1 cellular context compared by ENCODE assay signal in genomic region chrX:37984880-37985279, GRCh38.
TF ChIP-seq lines count a peak whose summit lies in the region.

No MANE protein-coding gene starts in this region.

TF ChIP-seq in GM12878, 131 proteins besides CTCF, POLR2A, EP300 and RAD21:
- TF ChIP-seq, protein P1, sequence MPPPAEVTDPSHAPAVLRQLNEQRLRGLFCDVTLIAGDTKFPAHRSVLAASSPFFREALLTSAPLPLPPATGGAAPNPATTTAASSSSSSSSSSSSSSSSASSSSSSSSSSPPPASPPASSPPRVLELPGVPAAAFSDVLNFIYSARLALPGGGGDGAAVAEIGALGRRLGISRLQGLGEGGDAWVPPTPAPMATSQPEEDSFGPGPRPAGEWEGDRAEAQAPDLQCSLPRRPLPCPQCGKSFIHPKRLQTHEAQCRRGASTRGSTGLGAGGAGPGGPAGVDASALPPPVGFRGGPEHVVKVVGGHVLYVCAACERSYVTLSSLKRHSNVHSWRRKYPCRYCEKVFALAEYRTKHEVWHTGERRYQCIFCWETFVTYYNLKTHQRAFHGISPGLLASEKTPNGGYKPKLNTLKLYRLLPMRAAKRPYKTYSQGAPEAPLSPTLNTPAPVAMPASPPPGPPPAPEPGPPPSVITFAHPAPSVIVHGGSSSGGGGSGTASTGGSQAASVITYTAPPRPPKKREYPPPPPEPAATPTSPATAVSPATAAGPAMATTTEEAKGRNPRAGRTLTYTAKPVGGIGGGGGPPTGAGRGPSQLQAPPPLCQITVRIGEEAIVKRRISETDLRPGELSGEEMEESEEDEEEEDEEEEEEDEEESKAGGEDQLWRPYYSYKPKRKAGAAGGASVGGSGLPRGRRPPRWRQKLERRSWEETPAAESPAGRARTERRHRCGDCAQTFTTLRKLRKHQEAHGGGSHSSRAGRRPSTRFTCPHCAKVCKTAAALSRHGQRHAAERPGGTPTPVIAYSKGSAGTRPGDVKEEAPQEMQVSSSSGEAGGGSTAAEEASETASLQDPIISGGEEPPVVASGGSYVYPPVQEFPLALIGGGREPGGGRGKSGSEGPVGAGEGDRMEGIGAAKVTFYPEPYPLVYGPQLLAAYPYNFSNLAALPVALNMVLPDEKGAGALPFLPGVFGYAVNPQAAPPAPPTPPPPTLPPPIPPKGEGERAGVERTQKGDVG (CRISPR knock-in tag; IDR thresholded peaks at IDR 0.05), result no peak
- TF ChIP-seq YY1 (IDR thresholded peaks at IDR 0.05; ENCODE audit: low read depth, low read length) (no peak), PRDM15 (CRISPR knock-in tag; IDR thresholded peaks at IDR 0.05) (no peak), ZSCAN29 (IDR thresholded peaks at IDR 0.05) (no peak), EZH2 (IDR thresholded peaks at IDR 0.05; ENCODE audit: borderline replicate concordance, control insufficient read depth, low read depth, low read length) (no peak), MTA3 (IDR thresholded peaks at IDR 0.05; ENCODE audit: borderline replicate concordance, low read length) (no peak), IRF3 (IDR thresholded peaks at IDR 0.05) (no peak), CBX3 (IDR thresholded peaks at IDR 0.05; ENCODE audit: borderline replicate concordance, low read depth) (no peak), MXI1 (IDR thresholded peaks at IDR 0.05; ENCODE audit: low read depth, low read length) (no peak), CHD4 (IDR thresholded peaks at IDR 0.05) (no peak)
- TF ChIP-seq, protein P2, sequence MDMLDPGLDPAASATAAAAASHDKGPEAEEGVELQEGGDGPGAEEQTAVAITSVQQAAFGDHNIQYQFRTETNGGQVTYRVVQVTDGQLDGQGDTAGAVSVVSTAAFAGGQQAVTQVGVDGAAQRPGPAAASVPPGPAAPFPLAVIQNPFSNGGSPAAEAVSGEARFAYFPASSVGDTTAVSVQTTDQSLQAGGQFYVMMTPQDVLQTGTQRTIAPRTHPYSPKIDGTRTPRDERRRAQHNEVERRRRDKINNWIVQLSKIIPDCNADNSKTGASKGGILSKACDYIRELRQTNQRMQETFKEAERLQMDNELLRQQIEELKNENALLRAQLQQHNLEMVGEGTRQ (IDR thresholded peaks at IDR 0.05; ENCODE audit: borderline replicate concordance, low read depth, low read length), result no peak
- TF ChIP-seq, protein P3, sequence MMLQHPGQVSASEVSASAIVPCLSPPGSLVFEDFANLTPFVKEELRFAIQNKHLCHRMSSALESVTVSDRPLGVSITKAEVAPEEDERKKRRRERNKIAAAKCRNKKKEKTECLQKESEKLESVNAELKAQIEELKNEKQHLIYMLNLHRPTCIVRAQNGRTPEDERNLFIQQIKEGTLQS (IDR thresholded peaks at IDR 0.05; ENCODE audit: borderline replicate concordance, extremely low read depth, low read depth, low read length), result no peak
